ENCODE assay signal across 18 cellular contexts in the genomic region with DNA sequence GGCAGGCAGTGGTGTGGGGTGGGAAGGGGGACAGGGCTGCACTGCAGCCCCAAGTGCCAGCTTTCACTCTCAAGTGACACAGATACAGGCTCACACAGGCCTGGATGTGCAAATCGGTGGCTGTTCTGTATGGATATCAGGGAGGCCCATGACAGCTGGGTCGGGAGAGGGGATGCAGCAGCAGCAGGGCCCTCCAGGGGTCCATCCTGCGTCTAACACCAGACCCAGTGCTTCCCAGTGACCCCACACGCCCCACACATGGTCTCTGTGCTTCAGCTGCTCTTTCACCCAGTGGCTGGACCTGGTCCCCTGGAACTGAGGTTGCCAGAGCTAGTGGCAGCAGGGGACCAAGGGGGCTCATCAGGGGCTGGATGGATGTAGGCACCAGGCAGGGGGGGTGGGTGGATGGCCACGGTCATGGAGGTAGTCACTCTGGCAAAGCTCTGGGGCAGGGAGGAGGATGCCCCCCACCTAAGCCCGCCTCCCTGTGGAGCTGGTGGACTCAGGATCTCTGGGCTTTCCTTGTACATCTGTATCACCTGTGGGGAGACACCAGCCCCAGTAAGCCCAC. TPM values are rescaled to one million over a fixed set of nuclear protein-coding genes. Genes with fewer than 3 reads are reported as not detected.
"Had no signal": no experiment of that assay in that cellular context is flagged by ENCODE, and none has a peak within 500 bp of the region (broad histone marks: within the 10 kb centered on the region; RNA-seq: fewer than 3 reads in every experiment).

No MANE protein-coding gene starts in this region.

- H3K27me3 ChIP-seq: gastrocnemius medialis, heart right ventricle, upper lobe of left lung had no signal

- ATAC-seq: gastrocnemius medialis; heart right ventricle; left colon; mucosa of descending colon; naive thymus-derived CD8-positive, alpha-beta T cell; stimulated activated naive CD8-positive, alpha-beta T cell treated with anti-CD3 and anti-CD28 coated beads, Interleukin-15, Interleukin-2, amounts not matched to agents 100 U/mL and 50 U/mL, for 24 hours had no signal

- H3K36me3 ChIP-seq: gastrocnemius medialis, heart right ventricle, upper lobe of left lung, WERI-Rb-1 had no signal

- H3K4me3 ChIP-seq: coronary artery, gastrocnemius medialis, heart right ventricle, mucosa of descending colon, upper lobe of left lung had no signal

- H3K9me3 ChIP-seq: gastrocnemius medialis, heart right ventricle, mucosa of descending colon, upper lobe of left lung had no signal

- DNase-seq: activated CD4-positive, alpha-beta T cell treated with anti-CD3 and anti-CD28 coated beads, Interleukin-2, amount 50 U/mL, for 48 hours; amygdala; central memory CD4-positive, alpha-beta T cell; effector CD8-positive, alpha-beta T cell; gastrocnemius medialis; mammary epithelial cell; retina; stimulated activated CD4-positive, alpha-beta T cell treated with anti-CD3 and anti-CD28 coated beads, Interleukin-15, amount 100 ng/mL, for 24 hours; stimulated activated CD4-positive, alpha-beta T cell treated with anti-CD3 and anti-CD28 coated beads, Interleukin-4, amount 100 ng/mL, for 1 hour; stimulated activated naive CD8-positive, alpha-beta T cell treated with anti-CD3 and anti-CD28 coated beads, Interleukin-15, Interleukin-2, amounts not matched to agents 100 U/mL and 50 U/mL, for 24 hours; WERI-Rb-1 had no signal

- H3K27ac ChIP-seq: upper lobe of left lung, WERI-Rb-1 had no signal

RNA-seq across cellular contexts. Expression of a gene that starts 15.1 kb away (rescaled TPM):
- total RNA-seq: gastrocnemius medialis, mammary epithelial cell, skeletal muscle tissue had no signal
- polyA plus RNA-seq: mammary epithelial cell had no signal

RNA-seq across cellular contexts. Expression of a gene that starts 20.8 kb away (rescaled TPM):
- polyA plus RNA-seq: naive thymus-derived CD8-positive, alpha-beta T cell had no signal

RNA-seq across cellular contexts. Expression of a gene that starts 34.2 kb away (rescaled TPM):
- total RNA-seq: skeletal muscle tissue had no signal
